ENCODE assay signal across 21 cellular contexts in the genomic region with DNA sequence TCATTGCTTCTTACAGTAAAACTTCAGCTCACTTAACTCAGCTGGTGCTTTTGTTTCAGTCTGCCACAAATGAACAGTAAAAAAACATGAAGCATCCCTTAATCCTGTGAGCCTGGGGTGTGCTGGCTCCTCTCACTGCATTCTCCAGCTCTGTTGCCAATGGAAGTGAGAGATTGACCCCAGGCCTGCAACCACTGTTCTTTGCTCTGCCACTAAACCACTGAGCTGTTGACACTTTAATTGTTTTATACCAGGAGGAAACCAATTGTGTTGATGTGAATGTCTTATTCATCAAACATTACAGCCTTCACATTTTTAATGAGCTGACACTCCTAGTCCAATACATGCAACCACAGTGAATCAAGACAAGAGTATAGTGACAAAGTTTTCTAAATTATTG.
"Had no signal": no experiment of that assay in that cellular context is flagged by ENCODE, and none has a peak within 500 bp of the region (broad histone marks: within the 10 kb centered on the region; RNA-seq: fewer than 3 reads in every experiment).

No MANE protein-coding gene starts in this region.

- H3K9me3 Mint-ChIP-seq: naive thymus-derived CD8-positive, alpha-beta T cell; WTC11 had no signal

- H3K36me3 Mint-ChIP-seq: activated naive CD8-positive, alpha-beta T cell; naive thymus-derived CD8-positive, alpha-beta T cell; WTC11 had no signal

- H3K36me3 ChIP-seq: brain microvascular endothelial cell, right lobe of liver, stomach, upper lobe of right lung had no signal

- DNase-seq: activated CD4-positive, alpha-beta T cell treated with anti-CD3 and anti-CD28 coated beads for 48 hours; activated CD8-positive, alpha-beta memory T cell treated with anti-CD3 and anti-CD28 coated beads, Interleukin-2, amount 50 U/mL, for 4 hours; activated CD8-positive, alpha-beta T cell treated with anti-CD3 and anti-CD28 coated beads, Interleukin-2, amount 10 ng/mL, durations not matched to agents 7 days and 5 days; activated gamma-delta T cell treated with Interleukin-2 at 50 U/mL for 16 hours; amniotic stem cell; brain microvascular endothelial cell; effector CD8-positive, alpha-beta T cell; foreskin keratinocyte; glutamatergic neuron; naive thymus-derived CD8-positive, alpha-beta T cell; psoas muscle; right lobe of liver; stimulated activated CD4-positive, alpha-beta T cell treated with anti-CD3 and anti-CD28 coated beads, Interleukin-1b, Interleukin-23, amount 100 ng/mL, for 48 hours; stomach; T-helper 17 cell; testis; upper lobe of right lung had no signal

- H3K4me1 ChIP-seq: foreskin keratinocyte, psoas muscle, right lobe of liver, stomach, testis, upper lobe of right lung had no signal

- ATAC-seq: activated CD8-positive, alpha-beta T cell treated with anti-CD3 and anti-CD28 coated beads, Interleukin-2, amount 10 ng/mL, durations not matched to agents 7 days and 5 days; foreskin keratinocyte; naive thymus-derived CD8-positive, alpha-beta T cell; psoas muscle; right lobe of liver; T-helper 17 cell; upper lobe of right lung; WTC11 had no signal

- H3K27me3 Mint-ChIP-seq: central memory CD8-positive, alpha-beta T cell; T-helper 17 cell had no signal

- H3K27ac Mint-ChIP-seq: activated CD8-positive, alpha-beta T cell treated with anti-CD3 and anti-CD28 coated beads, Interleukin-2, amount 10 ng/mL, durations not matched to agents 7 days and 5 days; activated naive CD8-positive, alpha-beta T cell; naive thymus-derived CD8-positive, alpha-beta T cell; T-helper 17 cell; WTC11 had no signal

- H3K4me3 ChIP-seq: coronary artery, psoas muscle, right lobe of liver, stomach, testis, upper lobe of right lung had no signal

- H3K27me3 ChIP-seq: brain microvascular endothelial cell, foreskin keratinocyte, right lobe of liver, stomach, testis, upper lobe of right lung had no signal

- H3K27ac ChIP-seq: brain microvascular endothelial cell, coronary artery, foreskin keratinocyte, psoas muscle, right lobe of liver, stomach, testis, upper lobe of right lung had no signal

- H3K4me3 Mint-ChIP-seq: activated CD8-positive, alpha-beta T cell treated with anti-CD3 and anti-CD28 coated beads, Interleukin-2, amount 10 ng/mL, durations not matched to agents 7 days and 5 days; activated naive CD8-positive, alpha-beta T cell; central memory CD8-positive, alpha-beta T cell; naive thymus-derived CD8-positive, alpha-beta T cell; T-helper 17 cell; WTC11 had no signal

- H3K4me1 Mint-ChIP-seq: central memory CD8-positive, alpha-beta T cell; naive thymus-derived CD8-positive, alpha-beta T cell; T-helper 17 cell had no signal

- H3K9me3 ChIP-seq: psoas muscle, right lobe of liver, stomach, testis, upper lobe of right lung had no signal
